In genomic region chr2:149562304-149562703, GRCh38 we compare ENCODE assay signal across 10 cellular contexts. TPM values are rescaled to one million over a fixed set of nuclear protein-coding genes. Genes with fewer than 3 reads are reported as not detected.
DNase-seq lines count a peak whose midpoint lies in the region; TF ChIP-seq lines count a peak whose summit lies in the region.
"Had no signal": no experiment of that assay in that cellular context is flagged by ENCODE, and none has a peak within 500 bp of the region (broad histone marks: within the 10 kb centered on the region; RNA-seq: fewer than 3 reads in every experiment).

No MANE protein-coding gene starts in this region.

- H3K4me3 ChIP-seq in HEK293 (ENCODE audit: low read depth, low read length): no peak overlapping the region
- H3K4me3 ChIP-seq in fibroblast of the aortic adventitia (ENCODE audit: low read depth, low read length): no peak overlapping the region
- no peak overlapping the region for H3K4me3 ChIP-seq in esophagus squamous epithelium
- H3K4me3 ChIP-seq: skin epidermis had no signal

- H3K27me3 ChIP-seq in esophagus squamous epithelium: no peaks in the 10 kb centered on the region

- no peak for TF ChIP-seq POLR2A in esophagus squamous epithelium (IDR thresholded peaks at IDR 0.05)

- H3K36me3 ChIP-seq in HEK293 (ENCODE audit: control insufficient read depth in 2 of 2, insufficient read depth in 1 of 2, low read length in 2 of 2): peaks cover 0 to 10% of the 10 kb centered on the region in 2 experiments; a peak in 1 of 3 replicates
- peaks cover 0 to 22% (median 0%) of the 10 kb centered on the region in 3 donors for H3K36me3 ChIP-seq in esophagus squamous epithelium

- CTCF ChIA-PET in HEK293 (lab: Yijun Ruan, JAX): interaction anchor here (0.7 to 2.4 kb wide), 8 partner anchors 138 to 544 kb away, joined by 3 to 38 read pairs (median 4); no protein-coding TSS in a partner anchor

- DNase-seq in ELR (ENCODE audit: low read depth) (peak; percentile 54), NCI-H1436 (lab: John Stamatoyannopoulos, UW) (peak; percentile 29), fibroblast of the aortic adventitia (ENCODE audit: low read depth) (peak; percentile 28), T-helper 1 cell (no peak), GM19240 (ENCODE audit: insufficient read length, low spot score) (no peak), esophagus squamous epithelium (lab: John Stamatoyannopoulos, UW) (no peak), progenitor cell of endocrine pancreas (ENCODE audit: low spot score, unreplicated experiment) (no peak)
- DNase-seq: activated naive CD4-positive, alpha-beta T cell treated with Interleukin-2 at 50 U/mL for 16 hours had no signal

- H3K36me3 Mint-ChIP-seq in progenitor cell of endocrine pancreas (ENCODE audit: insufficient read depth): peaks cover 3% of the 10 kb centered on the region

- WGBS in esophagus squamous epithelium, 2 donors: 14 to 48% methylated on average over 2 of the region's 2 CpGs

- no peaks in the 10 kb centered on the region for H3K27me3 Mint-ChIP-seq in progenitor cell of endocrine pancreas

- H3K4me1 Mint-ChIP-seq in progenitor cell of endocrine pancreas (ENCODE audit: low read depth): peaks cover 11% of the 10 kb centered on the region

- H3K4me1 ChIP-seq in HEK293 (ENCODE audit: control insufficient read depth, insufficient read depth, low read length): peaks cover 7% of the 10 kb centered on the region; the same call in 1 of the 2 replicates
- H3K4me1 ChIP-seq in esophagus squamous epithelium: peaks cover 0 to 3% (median 0%) of the 10 kb centered on the region in 3 donors

- H3K9me3 ChIP-seq in HEK293 (ENCODE audit: control insufficient read depth, insufficient read depth, low read depth, low read length) (no peaks in the 10 kb centered on the region), esophagus squamous epithelium (no peaks in the 10 kb centered on the region)

- intact Hi-C loops in esophagus squamous epithelium (cut with DNase I): no loop called here

- TF ChIP-seq CTCF in HEK293 (tag by site-specific recombination; IDR thresholded peaks at IDR 0.05): no peak
- no peak for TF ChIP-seq CTCF in fibroblast of the aortic adventitia (IDR thresholded peaks at IDR 0.05; ENCODE audit: insufficient read depth, low read length)
- no peak for TF ChIP-seq CTCF in esophagus squamous epithelium (IDR thresholded peaks at IDR 0.05)
- TF ChIP-seq CTCF in progenitor cell of endocrine pancreas (IDR thresholded peaks at IDR 0.05; ENCODE audit: unreplicated experiment): no peak

- no peaks in the 10 kb centered on the region for H3K9me3 Mint-ChIP-seq in progenitor cell of endocrine pancreas (ENCODE audit: low read depth)

- no peak overlapping the region; the same call in 1 of the 2 replicates for H3K27ac ChIP-seq in HEK293 (ENCODE audit: extremely low read depth, low read depth, low read length)
- no peak overlapping the region for H3K27ac ChIP-seq in esophagus squamous epithelium
- H3K27ac ChIP-seq: skin epidermis had no signal

- no peak overlapping the region for H3K4me3 Mint-ChIP-seq in progenitor cell of endocrine pancreas (ENCODE audit: low read depth)

- H3K27ac Mint-ChIP-seq in progenitor cell of endocrine pancreas: no peak overlapping the region

- POLR2A ChIA-PET in HEK293 (lab: Yijun Ruan, JAX): no interaction called here

TF ChIP-seq in HEK293, 187 proteins besides CTCF, POLR2A, EP300 and RAD21 (continues in another document):
- peak; percentile 100 for TF ChIP-seq PRDM6 (tag by site-specific recombination; IDR thresholded peaks at IDR 0.05)
- no peak for TF ChIP-seq TCF7L2 (IDR thresholded peaks at IDR 0.05; ENCODE audit: borderline replicate concordance, low read depth, low read length)
- TF ChIP-seq GLIS1 (tag by site-specific recombination; IDR thresholded peaks at IDR 0.05): 0 out of 2 replicates have a peak, but pooled peaks have one; percentile 29
- peak; percentile 84 for TF ChIP-seq IKZF3 (tag by site-specific recombination; IDR thresholded peaks at IDR 0.05)
- TF ChIP-seq WT1 (tag by site-specific recombination; IDR thresholded peaks at IDR 0.05): peak; percentile 72
- no peak for TF ChIP-seq KLF9 (tag by site-specific recombination; IDR thresholded peaks at IDR 0.05; ENCODE audit: low read depth)
- peak; percentile 25; the same call in 1 of the 2 replicates for TF ChIP-seq ZFP69B (tag by site-specific recombination; IDR thresholded peaks at IDR 0.05)
- no peak for TF ChIP-seq ZSCAN5A (tag by site-specific recombination; IDR thresholded peaks at IDR 0.05)
- TF ChIP-seq ZNF561 (tag by site-specific recombination; IDR thresholded peaks at IDR 0.05; ENCODE audit: borderline replicate concordance): peak; percentile 31; the same call in 1 of the 2 replicates
- 0 out of 2 replicates have a peak, but pooled peaks have one; percentile 15 for TF ChIP-seq ZNF362 (tag by site-specific recombination; IDR thresholded peaks at IDR 0.05)
- TF ChIP-seq ZNF223 (tag by site-specific recombination; IDR thresholded peaks at IDR 0.05): no peak
- TF ChIP-seq KLF8 (tag by site-specific recombination; IDR thresholded peaks at IDR 0.05): peak; percentile 83
- peak; percentile 40; the same call in 1 of the 2 replicates for TF ChIP-seq TRIM28 (IDR thresholded peaks at IDR 0.05; ENCODE audit: borderline replicate concordance, low read length)
- TF ChIP-seq GLI2 (tag by site-specific recombination; IDR thresholded peaks at IDR 0.05; ENCODE audit: borderline replicate concordance, low read depth): peak; percentile 54; the same call in 1 of the 2 replicates
- peak; percentile 50; the same call in 1 of the 2 replicates for TF ChIP-seq ZNF639 (tag by site-specific recombination; IDR thresholded peaks at IDR 0.05)
- TF ChIP-seq ZNF24 (tag by site-specific recombination; IDR thresholded peaks at IDR 0.05): peak; percentile 93
- peak; percentile 77 for TF ChIP-seq FEZF1 (tag by site-specific recombination; IDR thresholded peaks at IDR 0.05)

RNA-seq across cellular contexts. Expression of gene MMADHC, which starts 25.3 kb away (rescaled TPM):
- 169 and 177 TPM in 2 replicates for total RNA-seq in fibroblast of the aortic adventitia (ENCODE audit: low replicate concordance)
- 100 to 1,000 TPM in 3 of 4 donors, 10 to 100 TPM in 1; 71.9 to 134 (median 110) TPM for total RNA-seq in esophagus squamous epithelium
- 80.0 and 83.9 TPM in 2 replicates for total RNA-seq in progenitor cell of endocrine pancreas

Comparison
In these comparisons a context has a peak if more than half of its experiments do, and no peak if none do; other contexts are left out.
1. DNase-seq: peak in ELR (single experiment), NCI-H1436 (single experiment) and fibroblast of the aortic adventitia (single experiment); none in T-helper 1 cell (0 of 5), GM19240 (single experiment), esophagus squamous epithelium (single experiment) and progenitor cell of endocrine pancreas (single experiment).